ENCODE assay signal across 1 cellular context in the genomic region with DNA sequence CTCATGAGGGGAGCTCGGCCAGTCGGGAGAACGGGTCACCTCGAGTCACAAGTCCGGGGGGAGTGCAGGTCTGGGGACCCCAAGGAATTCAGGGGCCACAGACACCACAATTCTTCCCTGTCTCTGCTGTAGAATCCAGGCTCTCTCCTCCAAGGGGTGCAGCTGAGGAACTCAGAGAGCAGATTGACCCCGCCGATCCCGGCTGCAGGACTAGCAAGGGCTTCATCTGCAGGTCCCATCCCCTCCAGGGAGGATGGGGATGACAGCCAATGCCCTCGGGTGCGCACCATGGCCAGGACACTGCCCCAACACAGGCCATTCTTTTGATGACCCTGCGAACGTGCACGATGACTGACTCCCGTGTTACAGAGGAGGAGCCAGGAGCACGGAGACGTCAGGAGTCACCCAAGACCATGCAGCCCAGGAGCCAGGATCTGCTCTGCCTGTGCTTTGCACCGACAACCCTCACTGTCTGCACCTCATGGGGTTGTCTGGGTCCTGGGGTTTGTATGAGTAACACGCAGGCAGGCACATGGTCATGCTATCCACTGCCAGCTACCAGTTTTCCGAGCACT.
TF ChIP-seq lines count a peak whose summit lies in the region.

No MANE protein-coding gene starts in this region.

TF ChIP-seq in HepG2, 621 proteins besides CTCF, POLR2A, EP300 and RAD21:
- TF ChIP-seq, protein P1, sequence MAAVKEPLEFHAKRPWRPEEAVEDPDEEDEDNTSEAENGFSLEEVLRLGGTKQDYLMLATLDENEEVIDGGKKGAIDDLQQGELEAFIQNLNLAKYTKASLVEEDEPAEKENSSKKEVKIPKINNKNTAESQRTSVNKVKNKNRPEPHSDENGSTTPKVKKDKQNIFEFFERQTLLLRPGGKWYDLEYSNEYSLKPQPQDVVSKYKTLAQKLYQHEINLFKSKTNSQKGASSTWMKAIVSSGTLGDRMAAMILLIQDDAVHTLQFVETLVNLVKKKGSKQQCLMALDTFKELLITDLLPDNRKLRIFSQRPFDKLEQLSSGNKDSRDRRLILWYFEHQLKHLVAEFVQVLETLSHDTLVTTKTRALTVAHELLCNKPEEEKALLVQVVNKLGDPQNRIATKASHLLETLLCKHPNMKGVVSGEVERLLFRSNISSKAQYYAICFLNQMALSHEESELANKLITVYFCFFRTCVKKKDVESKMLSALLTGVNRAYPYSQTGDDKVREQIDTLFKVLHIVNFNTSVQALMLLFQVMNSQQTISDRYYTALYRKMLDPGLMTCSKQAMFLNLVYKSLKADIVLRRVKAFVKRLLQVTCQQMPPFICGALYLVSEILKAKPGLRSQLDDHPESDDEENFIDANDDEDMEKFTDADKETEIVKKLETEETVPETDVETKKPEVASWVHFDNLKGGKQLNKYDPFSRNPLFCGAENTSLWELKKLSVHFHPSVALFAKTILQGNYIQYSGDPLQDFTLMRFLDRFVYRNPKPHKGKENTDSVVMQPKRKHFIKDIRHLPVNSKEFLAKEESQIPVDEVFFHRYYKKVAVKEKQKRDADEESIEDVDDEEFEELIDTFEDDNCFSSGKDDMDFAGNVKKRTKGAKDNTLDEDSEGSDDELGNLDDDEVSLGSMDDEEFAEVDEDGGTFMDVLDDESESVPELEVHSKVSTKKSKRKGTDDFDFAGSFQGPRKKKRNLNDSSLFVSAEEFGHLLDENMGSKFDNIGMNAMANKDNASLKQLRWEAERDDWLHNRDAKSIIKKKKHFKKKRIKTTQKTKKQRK (IDR thresholded peaks at IDR 0.05; ENCODE audit: low read length): no peak
- TF ChIP-seq ZNF34 (CRISPR knock-in tag; IDR thresholded peaks at IDR 0.05; ENCODE audit: borderline replicate concordance) (no peak), ZNF263 (CRISPR knock-in tag; IDR thresholded peaks at IDR 0.05) (peak; percentile 70), SSRP1 (CRISPR knock-in tag; IDR thresholded peaks at IDR 0.05) (no peak)
